In genomic region chr2:44906972-44907371, GRCh38 we compare ENCODE assay signal across 1 cellular context.
TF ChIP-seq lines count a peak whose summit lies in the region.

No MANE protein-coding gene starts in this region.

TF ChIP-seq in SK-N-SH treated with all-trans-retinoic acid at 6 μM for 48 hours, 23 proteins besides CTCF, POLR2A, EP300 and RAD21 (continued from another document):
- TF ChIP-seq TSHZ2 (CRISPR knock-in tag; IDR thresholded peaks at IDR 0.05) (no peak), ESRRG (CRISPR knock-in tag; IDR thresholded peaks at IDR 0.05) (no peak), ARNTL (CRISPR knock-in tag; IDR thresholded peaks at IDR 0.05; ENCODE audit: borderline replicate concordance, low read depth) (no peak), GLIS3 (CRISPR knock-in tag; IDR thresholded peaks at IDR 0.05) (no peak), ZC3H10 (CRISPR knock-in tag; IDR thresholded peaks at IDR 0.05) (no peak), CREB5 (CRISPR knock-in tag; IDR thresholded peaks at IDR 0.05; ENCODE audit: low read depth) (no peak), CSDC2 (CRISPR knock-in tag; IDR thresholded peaks at IDR 0.05) (no peak), ZFP3 (CRISPR knock-in tag; IDR thresholded peaks at IDR 0.05) (no peak), BACH2 (CRISPR knock-in tag; IDR thresholded peaks at IDR 0.05; ENCODE audit: borderline replicate concordance) (no peak)
